Comparison of ENCODE assay signal across 1 cellular context in genomic region chr17:57651996-57652395, GRCh38.
TF ChIP-seq lines count a peak whose summit lies in the region.

No MANE protein-coding gene starts in this region.

TF ChIP-seq in H1, 55 proteins besides CTCF, POLR2A, EP300 and RAD21 (continued from another document):
- TF ChIP-seq SRF (IDR thresholded peaks at IDR 0.05; ENCODE audit: low read depth, low read length) (no peak), POLR2AphosphoS5 (IDR thresholded peaks at IDR 0.05; ENCODE audit: low read depth, low read length) (no peak), BCL11A (IDR thresholded peaks at IDR 0.05; ENCODE audit: low read depth in 2 of 2, low read length in 2 of 2) (no peak), SIX5 (IDR thresholded peaks at IDR 0.05; ENCODE audit: low read depth, low read length) (no peak), ATF2 (IDR thresholded peaks at IDR 0.05; ENCODE audit: low read length) (no peak), SUZ12 (IDR thresholded peaks at IDR 0.05; ENCODE audit: low read length) (no peak), SAP30 (IDR thresholded peaks at IDR 0.05; ENCODE audit: insufficient read depth, insufficient replicate concordance, low read length) (no peak)
